In genomic region chr6:130138909-130139242, GRCh38 we compare ENCODE assay signal across 14 cellular contexts.
DNase-seq lines count a peak whose midpoint lies in the region; ATAC-seq and TF ChIP-seq lines count a peak whose summit lies in the region.
"Had no signal": no experiment of that assay in that cellular context is flagged by ENCODE, and none has a peak within 500 bp of the region (broad histone marks: within the 10 kb centered on the region; RNA-seq: fewer than 3 reads in every experiment).

No MANE protein-coding gene starts in this region.

- intact Hi-C loops in mucosa of descending colon (cut with DNase I, micrococcal nuclease): no loop called here

- peak overlapping the region; percentile 88 for H3K27ac Mint-ChIP-seq in activated naive CD8-positive, alpha-beta T cell

- H3K4me1 Mint-ChIP-seq in activated naive CD8-positive, alpha-beta T cell (ENCODE audit: low read depth): peaks cover 60% of the 10 kb centered on the region

- 89 to 91% methylated on average over 3 of the region's 3 CpGs for WGBS in tibial nerve, 2 donors

- H3K4me1 ChIP-seq in mucosa of descending colon (ENCODE audit: low read depth) (no peaks in the 10 kb centered on the region), tibial nerve (no peaks in the 10 kb centered on the region)
- H3K4me1 ChIP-seq: right lobe of liver had no signal

- peak overlapping the region; percentile 72 for H3K4me3 Mint-ChIP-seq in activated naive CD8-positive, alpha-beta T cell

- no peak for TF ChIP-seq POLR2A in tibial nerve (IDR thresholded peaks at IDR 0.05)

- no peaks in the 10 kb centered on the region for H3K9me3 Mint-ChIP-seq in activated naive CD8-positive, alpha-beta T cell (ENCODE audit: low read depth)

- DNase-seq in mucosa of descending colon (no peak), NCI-H1694 treated with DMSO at 0.1 percent for 48 hours (lab: John Stamatoyannopoulos, UW) (no peak), tibial nerve (ENCODE audit: low spot score in 2 of 2) (no peak)
- DNase-seq: COR-L47, GM23248, NCI-H446 treated with DMSO at 0.1 percent for 48 hours, right lobe of liver, SHP77 treated with DMSO at 0.1 percent for 48 hours had no signal

- H3K4me3 ChIP-seq in mucosa of descending colon (no peak overlapping the region), tibial nerve (no peak overlapping the region)
- H3K4me3 ChIP-seq: GM23248, right lobe of liver, thoracic aorta had no signal

- TF ChIP-seq CTCF in mucosa of descending colon (IDR thresholded peaks at IDR 0.05) (no peak), tibial nerve (IDR thresholded peaks at IDR 0.05) (no peak)

- H3K36me3 ChIP-seq in mucosa of descending colon (ENCODE audit: low read depth): no peaks in the 10 kb centered on the region
- H3K36me3 ChIP-seq in tibial nerve: peaks cover 0 to 73% (median 4%) of the 10 kb centered on the region in 3 donors

- no peaks in the 10 kb centered on the region for H3K27me3 ChIP-seq in tibial nerve
- H3K27me3 ChIP-seq: right lobe of liver had no signal

- peaks cover 31% of the 10 kb centered on the region for H3K36me3 Mint-ChIP-seq in activated naive CD8-positive, alpha-beta T cell

- no peaks in the 10 kb centered on the region for H3K9me3 ChIP-seq in mucosa of descending colon
- H3K9me3 ChIP-seq in tibial nerve: no peaks in the 10 kb centered on the region
- H3K9me3 ChIP-seq: right lobe of liver, thoracic aorta had no signal

- TF ChIP-seq EP300 in tibial nerve (IDR thresholded peaks at IDR 0.05): no peak

- H3K27ac ChIP-seq in tibial nerve: no peak overlapping the region
- H3K27ac ChIP-seq: GM23248, right lobe of liver, thoracic aorta had no signal

- ATAC-seq in GM18867 (IDR thresholded peaks at IDR 0.05; ENCODE audit: unreplicated experiment): peak; percentile 51
- ATAC-seq in GM21360 (IDR thresholded peaks at IDR 0.05; ENCODE audit: unreplicated experiment): peak; percentile 20
- ATAC-seq in HG03103 (IDR thresholded peaks at IDR 0.05; ENCODE audit: low read depth, unreplicated experiment): peak; percentile 34
- ATAC-seq in mucosa of descending colon: no peak
- no peak for ATAC-seq in HG03045 (IDR thresholded peaks at IDR 0.05; ENCODE audit: unreplicated experiment)
- ATAC-seq: right lobe of liver had no signal

- no peaks in the 10 kb centered on the region for H3K27me3 Mint-ChIP-seq in activated naive CD8-positive, alpha-beta T cell

Comparison
In these comparisons a context has a peak if more than half of its experiments do, and no peak if none do; other contexts are left out.
1. ATAC-seq: peak in GM18867 (single experiment), GM21360 (single experiment) and HG03103 (single experiment); none in mucosa of descending colon (single experiment) and HG03045 (single experiment).